ENCODE assay signal across 21 cellular contexts in genomic region chr18:76571689-76572088, GRCh38.
"Had no signal": no experiment of that assay in that cellular context is flagged by ENCODE, and none has a peak within 500 bp of the region (broad histone marks: within the 10 kb centered on the region; RNA-seq: fewer than 3 reads in every experiment).

No MANE protein-coding gene starts in this region.

- ATAC-seq: activated T-cell treated with anti-CD3 and anti-CD28 coated beads, Interleukin-2, amount 50 U/mL, for 4 hours had no signal

- H3K9ac ChIP-seq: SK-N-SH had no signal

- FAIRE-seq: astrocyte had no signal

- H3K4me3 ChIP-seq: SJCRH30 had no signal

- H3K9me3 ChIP-seq: SJCRH30, SK-N-SH had no signal

- H3K36me3 ChIP-seq: SJCRH30 had no signal

- H3K27ac ChIP-seq: SJCRH30 had no signal

- H3K4me2 ChIP-seq: SK-N-SH had no signal

- DNase-seq: activated B cell treated with CpG ODN at 0.5 μM for 24 hours; activated CD4-positive, alpha-beta memory T cell treated with anti-CD3 and anti-CD28 coated beads for 36 hours; activated CD4-positive, alpha-beta T cell treated with anti-CD3 and anti-CD28 coated beads, Interleukin-2, amount 10 ng/mL, durations not matched to agents 7 days and 5 days; activated CD8-positive, alpha-beta memory T cell treated with anti-CD3 and anti-CD28 coated beads for 24 hours; activated effector memory CD4-positive, alpha-beta T cell treated with anti-CD3 and anti-CD28 coated beads, Interleukin-2, amount 50 U/mL, for 16 hours; activated naive CD4-positive, alpha-beta T cell treated with Interleukin-2 at 50 U/mL for 16 hours; activated T-cell treated with anti-CD3 and anti-CD28 coated beads, Interleukin-2, amount 50 U/mL, for 4 hours; amygdala; KG1; NCI-H1048; NCI-H1417 treated with DMSO at 0.1 percent for 48 hours; NCI-H1694; NCI-H2029; NCI-H2107; NCI-H2171 treated with DMSO at 0.1 percent for 48 hours; NCI-H226; NCI-H526 treated with DMSO at 0.1 percent for 48 hours; NCI-H82; SJCRH30; SK-N-SH had no signal

- H3K4me1 ChIP-seq: SJCRH30 had no signal

- H3K27me3 ChIP-seq: SJCRH30 had no signal
